Comparison of ENCODE assay signal across 27 cellular contexts in the genomic region with DNA sequence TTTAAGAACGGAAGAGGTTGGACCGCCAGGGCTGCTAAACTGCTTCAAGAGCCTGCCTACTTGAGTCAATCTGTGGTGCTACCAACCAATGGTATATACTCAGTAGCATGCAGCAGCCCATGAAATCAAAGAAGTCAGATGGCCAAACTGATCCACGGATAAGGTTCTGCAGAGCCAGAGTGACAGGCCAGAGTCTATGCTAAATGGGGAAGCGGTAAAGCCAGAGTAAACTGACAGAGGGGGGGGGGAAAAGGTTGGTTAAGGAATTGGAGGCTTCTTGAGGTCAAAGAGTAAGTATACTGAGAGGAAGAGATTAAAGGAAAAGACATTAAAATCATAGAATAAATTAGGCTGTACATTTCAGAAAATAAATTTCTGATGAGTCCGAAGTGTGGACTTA.
"Had no signal": no experiment of that assay in that cellular context is flagged by ENCODE, and none has a peak within 500 bp of the region (broad histone marks: within the 10 kb centered on the region; RNA-seq: fewer than 3 reads in every experiment).

No MANE protein-coding gene starts in this region.

- ATAC-seq: activated naive CD4-positive, alpha-beta T cell treated with anti-CD3 and anti-CD28 coated beads, Interleukin-2, amount 50 U/mL, for 72 hours; activated T-cell treated with anti-CD3 and anti-CD28 coated beads, Interleukin-2, amount 50 U/mL, for 4 hours; body of pancreas; Panc1 had no signal

- DNase-seq: activated B cell treated with CpG ODN at 0.5 μM for 24 hours; activated CD4-positive, alpha-beta memory T cell treated with anti-CD3 and anti-CD28 coated beads for 36 hours; activated CD4-positive, alpha-beta T cell treated with anti-CD3 and anti-CD28 coated beads for 4 hours; activated CD4-positive, alpha-beta T cell treated with anti-CD3 and anti-CD28 coated beads, Interleukin-2, amount 50 U/mL, for 1 hour; activated CD4-positive, CD25-positive, alpha-beta regulatory T cell treated with anti-CD3 and anti-CD28 coated beads, Interleukin-2, amount 50 U/mL, for 72 hours; activated CD8-positive, alpha-beta memory T cell treated with anti-CD3 and anti-CD28 coated beads, Interleukin-2, amount 50 U/mL, for 4 hours; activated gamma-delta T cell treated with Interleukin-2 at 50 U/mL for 16 hours; activated naive CD4-positive, alpha-beta T cell treated with anti-CD3 and anti-CD28 coated beads for 36 hours; activated T-cell treated with anti-CD3 and anti-CD28 coated beads for 4 hours; activated T-cell treated with anti-CD3 and anti-CD28 coated beads, Interleukin-2, amount 50 U/mL, for 4 hours; adrenal gland; body of pancreas; IMR-90; MM.1S; NCI-H1092; NCI-H146; NCI-H187; NCI-H2029 treated with DMSO at 0.1 percent for 48 hours; NCI-H2107; NCI-H2171; NCI-H510A; NCI-H526; NCI-H748 treated with DMSO at 0.1 percent for 48 hours; SHP77; SJCRH30 had no signal
